1 cellular context compared by ENCODE assay signal in genomic region chr7:21253740-21254687, GRCh38.
TF ChIP-seq lines count a peak whose summit lies in the region.

No MANE protein-coding gene starts in this region.

TF ChIP-seq in HEK293, 187 proteins besides CTCF, POLR2A, EP300 and RAD21 (continued from another document):
- TF ChIP-seq, protein P1, sequence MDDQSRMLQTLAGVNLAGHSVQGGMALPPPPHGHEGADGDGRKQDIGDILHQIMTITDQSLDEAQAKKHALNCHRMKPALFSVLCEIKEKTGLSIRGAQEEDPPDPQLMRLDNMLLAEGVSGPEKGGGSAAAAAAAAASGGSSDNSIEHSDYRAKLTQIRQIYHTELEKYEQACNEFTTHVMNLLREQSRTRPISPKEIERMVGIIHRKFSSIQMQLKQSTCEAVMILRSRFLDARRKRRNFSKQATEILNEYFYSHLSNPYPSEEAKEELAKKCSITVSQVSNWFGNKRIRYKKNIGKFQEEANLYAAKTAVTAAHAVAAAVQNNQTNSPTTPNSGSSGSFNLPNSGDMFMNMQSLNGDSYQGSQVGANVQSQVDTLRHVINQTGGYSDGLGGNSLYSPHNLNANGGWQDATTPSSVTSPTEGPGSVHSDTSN (CRISPR knock-in tag; IDR thresholded peaks at IDR 0.05): no peak
- TF ChIP-seq ZNF473 (tag by site-specific recombination; IDR thresholded peaks at IDR 0.05): no peak
- TF ChIP-seq ZNF692 (tag by site-specific recombination; IDR thresholded peaks at IDR 0.05): no peak
- no peak for TF ChIP-seq ZNF16 (tag by site-specific recombination; IDR thresholded peaks at IDR 0.05; ENCODE audit: low read depth)
- TF ChIP-seq PATZ1 (tag by site-specific recombination; IDR thresholded peaks at IDR 0.05): 0 out of 2 replicates have a peak, but pooled peaks have one; percentile 35
- no peak for TF ChIP-seq ZNF488 (tag by site-specific recombination; IDR thresholded peaks at IDR 0.05)
- no peak for TF ChIP-seq ZNF184 (tag by site-specific recombination; IDR thresholded peaks at IDR 0.05)
- no peak for TF ChIP-seq YY2 (tag by site-specific recombination; IDR thresholded peaks at IDR 0.05)
- TF ChIP-seq ZNF221 (tag by site-specific recombination; IDR thresholded peaks at IDR 0.05; ENCODE audit: borderline replicate concordance): no peak
- no peak for TF ChIP-seq EGR2 (tag by site-specific recombination; IDR thresholded peaks at IDR 0.05; ENCODE audit: low read depth)
- TF ChIP-seq SP7 (tag by site-specific recombination; IDR thresholded peaks at IDR 0.05): no peak
- TF ChIP-seq ZNF157 (tag by site-specific recombination; IDR thresholded peaks at IDR 0.05): no peak
- TF ChIP-seq, protein P2, sequence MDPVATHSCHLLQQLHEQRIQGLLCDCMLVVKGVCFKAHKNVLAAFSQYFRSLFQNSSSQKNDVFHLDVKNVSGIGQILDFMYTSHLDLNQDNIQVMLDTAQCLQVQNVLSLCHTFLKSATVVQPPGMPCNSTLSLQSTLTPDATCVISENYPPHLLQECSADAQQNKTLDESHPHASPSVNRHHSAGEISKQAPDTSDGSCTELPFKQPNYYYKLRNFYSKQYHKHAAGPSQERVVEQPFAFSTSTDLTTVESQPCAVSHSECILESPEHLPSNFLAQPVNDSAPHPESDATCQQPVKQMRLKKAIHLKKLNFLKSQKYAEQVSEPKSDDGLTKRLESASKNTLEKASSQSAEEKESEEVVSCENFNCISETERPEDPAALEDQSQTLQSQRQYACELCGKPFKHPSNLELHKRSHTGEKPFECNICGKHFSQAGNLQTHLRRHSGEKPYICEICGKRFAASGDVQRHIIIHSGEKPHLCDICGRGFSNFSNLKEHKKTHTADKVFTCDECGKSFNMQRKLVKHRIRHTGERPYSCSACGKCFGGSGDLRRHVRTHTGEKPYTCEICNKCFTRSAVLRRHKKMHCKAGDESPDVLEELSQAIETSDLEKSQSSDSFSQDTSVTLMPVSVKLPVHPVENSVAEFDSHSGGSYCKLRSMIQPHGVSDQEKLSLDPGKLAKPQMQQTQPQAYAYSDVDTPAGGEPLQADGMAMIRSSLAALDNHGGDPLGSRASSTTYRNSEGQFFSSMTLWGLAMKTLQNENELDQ (tag by site-specific recombination; IDR thresholded peaks at IDR 0.05; ENCODE audit: low read depth): no peak
